In the genomic region with DNA sequence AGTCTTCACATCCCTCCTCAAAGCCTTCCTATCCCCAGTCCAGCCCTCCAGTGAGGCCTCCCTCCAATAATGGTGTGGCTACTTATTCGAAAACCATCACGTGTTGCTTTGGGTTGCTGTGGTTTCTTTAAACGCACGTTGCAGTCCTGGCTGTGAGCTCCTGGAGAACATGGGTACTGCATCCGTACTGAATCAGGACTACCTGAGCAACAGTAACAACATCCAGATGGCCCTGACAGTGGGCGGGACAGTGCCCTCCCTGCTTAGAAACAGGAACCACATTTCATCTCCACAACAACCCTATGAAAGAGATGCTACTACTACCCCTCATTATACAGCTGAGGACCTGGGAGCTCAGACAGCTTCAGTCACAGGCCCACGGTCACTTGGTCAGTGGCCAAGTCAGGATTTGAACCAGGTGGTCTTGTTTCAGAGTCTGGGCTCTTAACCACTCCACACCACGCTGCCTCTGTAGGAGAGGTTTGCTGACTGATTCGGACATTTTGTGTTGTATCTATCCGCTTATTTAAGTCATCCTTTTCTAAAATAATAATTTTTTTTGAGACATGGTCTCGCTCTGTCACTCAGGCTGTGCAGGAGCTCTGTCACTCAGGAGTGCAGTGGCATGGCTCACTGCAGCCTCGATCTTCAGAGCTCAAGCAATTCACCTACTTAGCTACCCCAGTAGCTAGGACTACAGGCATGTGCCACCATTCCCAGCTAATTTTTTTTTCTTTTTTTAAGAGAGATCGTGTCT, we compare ENCODE assay signal across 1 cellular context.
TF ChIP-seq lines count a peak whose summit lies in the region.

No MANE protein-coding gene starts in this region.

TF ChIP-seq in H1, 55 proteins besides CTCF, POLR2A, EP300 and RAD21:
- TF ChIP-seq FOSL1 (IDR thresholded peaks at IDR 0.05; ENCODE audit: insufficient read depth, low read depth, low read length), result no peak
- TF ChIP-seq TAF1 (IDR thresholded peaks at IDR 0.05; ENCODE audit: low read depth, low read length), result no peak
- no peak for TF ChIP-seq BACH1 (IDR thresholded peaks at IDR 0.05; ENCODE audit: low read length)
- TF ChIP-seq MAFK (IDR thresholded peaks at IDR 0.05; ENCODE audit: low read depth, low read length), result no peak
- TF ChIP-seq PHF8 (conservative IDR thresholded peaks at IDR 0.05; ENCODE audit: low read depth, low read length), result no peak
- no peak for TF ChIP-seq NRF1 (IDR thresholded peaks at IDR 0.05; ENCODE audit: low read depth, low read length)
- no peak for TF ChIP-seq CEBPB (IDR thresholded peaks at IDR 0.05; ENCODE audit: low read depth, low read length)
TF ChIP-seq in H1: peak in this region for 0.
